Comparison of ENCODE assay signal across 20 cellular contexts in genomic region chr2:69192176-69192945, GRCh38.
DNase-seq lines count a peak whose midpoint lies in the region; ATAC-seq and TF ChIP-seq lines count a peak whose summit lies in the region.
"Had no signal": no experiment of that assay in that cellular context is flagged by ENCODE, and none has a peak within 500 bp of the region (broad histone marks: within the 10 kb centered on the region; RNA-seq: fewer than 3 reads in every experiment).

No MANE protein-coding gene starts in this region.

- H3K36me3 Mint-ChIP-seq in WTC11: peaks cover 12% of the 10 kb centered on the region
- H3K36me3 Mint-ChIP-seq: activated naive CD4-positive, alpha-beta T cell treated with anti-CD3 and anti-CD28 coated beads, Interleukin-2, amount 10 ng/mL, durations not matched to agents 7 days and 5 days had no signal

- H2BK15ac ChIP-seq in mesenchymal stem cell (ENCODE audit: low read depth, poor library complexity, severe bottlenecking): peak overlapping the region; percentile 75

- H3K27me3 ChIP-seq in mesenchymal stem cell (ENCODE audit: control insufficient read depth in 1 of 2, insufficient read depth in 1 of 2, low read length in 2 of 2): no peaks in the 10 kb centered on the region
- H3K27me3 ChIP-seq in stomach: no peaks in the 10 kb centered on the region
- H3K27me3 ChIP-seq: SJSA1 had no signal

- H2BK5ac ChIP-seq in mesenchymal stem cell (ENCODE audit: low read depth, low read length, poor library complexity, severe bottlenecking): no peak overlapping the region

- H2BK120ac ChIP-seq in mesenchymal stem cell (ENCODE audit: low read depth, low read length): no peak overlapping the region

- H3K23ac ChIP-seq in mesenchymal stem cell (ENCODE audit: low read length in 2 of 2): no peak overlapping the region

- H3K79me1 ChIP-seq in mesenchymal stem cell (replicated peaks; ENCODE audit: low read length, poor library complexity, severe bottlenecking): no peaks in the 10 kb centered on the region

- H3K27ac ChIP-seq in mesenchymal stem cell (ENCODE audit: low read length, poor library complexity, severe bottlenecking): no peak overlapping the region
- H3K27ac ChIP-seq in stomach: no peak overlapping the region
- H3K27ac ChIP-seq: SJSA1 had no signal

- peak overlapping the region; percentile 67 for H4K8ac ChIP-seq in mesenchymal stem cell (ENCODE audit: low read length)

- peak overlapping the region; percentile 16 to 44 for H3K18ac ChIP-seq in mesenchymal stem cell (ENCODE audit: low read depth in 1 of 2, low read length in 2 of 2)

- peak; percentile 59 for ATAC-seq in WTC11
- ATAC-seq: activated CD8-positive, alpha-beta T cell treated with anti-CD3 and anti-CD28 coated beads for 36 hours; activated T-cell treated with anti-CD3 and anti-CD28 coated beads, Interleukin-2, amount 50 U/mL, for 4 hours had no signal

- POLR2A ChIA-PET in WTC11 (lab: Charles Lee): no interaction called here

- H3K4me2 ChIP-seq in mesenchymal stem cell (ENCODE audit: low read length, poor library complexity, severe bottlenecking): no peak overlapping the region

- H3K27me3 Mint-ChIP-seq in WTC11 (ENCODE audit: low read depth): no peaks in the 10 kb centered on the region

- H2AFZ ChIP-seq in mesenchymal stem cell (ENCODE audit: low read depth, low read length): no peak overlapping the region

- TF ChIP-seq EP300 in stomach (IDR thresholded peaks at IDR 0.05): no peak

- peak; percentile 74 for DNase-seq in AG08395 (ENCODE audit: low spot score)
- DNase-seq in HT-29 (ENCODE audit: low spot score): peak; percentile 22
- DNase-seq in WTC11 (ENCODE audit: low spot score): no peak
- no peak for DNase-seq in mesenchymal stem cell
- DNase-seq in stomach: no peak
- DNase-seq in kidney glomerular epithelial cell (lab: John Stamatoyannopoulos, UW): no peak
- DNase-seq in AG08396 (ENCODE audit: low spot score): no peak
- DNase-seq in globus pallidus (ENCODE audit: low spot score): no peak
- DNase-seq: activated CD8-positive, alpha-beta T cell treated with anti-CD3 and anti-CD28 coated beads for 36 hours; activated naive CD4-positive, alpha-beta T cell treated with anti-CD3 and anti-CD28 coated beads, Interleukin-2, amount 10 ng/mL, durations not matched to agents 7 days and 5 days; activated T-cell treated with anti-CD3 and anti-CD28 coated beads, Interleukin-2, amount 50 U/mL, for 4 hours; AML-193; aorta; foreskin melanocyte; HFFc6; midbrain; NCI-H1105; NCI-H2081; NCI-H526 had no signal

- no peak overlapping the region for H3K9ac ChIP-seq in mesenchymal stem cell (ENCODE audit: low read length)

- H3K14ac ChIP-seq in mesenchymal stem cell (ENCODE audit: low read length in 2 of 2): peak overlapping the region in 1 of 2 experiments; percentile 23

- no peak overlapping the region for H2AK5ac ChIP-seq in mesenchymal stem cell (ENCODE audit: low read length, severe bottlenecking)

- H4K91ac ChIP-seq in mesenchymal stem cell (ENCODE audit: low read length): peak overlapping the region; percentile 52

- H3K36me3 ChIP-seq in mesenchymal stem cell (ENCODE audit: control insufficient read depth in 1 of 2, insufficient read depth in 2 of 2, low read depth in 1 of 2, low read length in 2 of 2) (peaks cover 19 to 27% of the 10 kb centered on the region in 2 experiments), stomach (peaks cover 0 to 6% (median 3%) of the 10 kb centered on the region in 4 donors)

- peak overlapping the region in 1 of 2 experiments; percentile 73 for H2BK12ac ChIP-seq in mesenchymal stem cell (ENCODE audit: low read length in 2 of 2)

- H3K9me3 ChIP-seq in mesenchymal stem cell (ENCODE audit: control insufficient read depth, low read length) (no peaks in the 10 kb centered on the region), stomach (no peaks in the 10 kb centered on the region)
- H3K9me3 ChIP-seq: SJSA1 had no signal

- no peaks in the 10 kb centered on the region for H3K9me3 Mint-ChIP-seq in WTC11
- H3K9me3 Mint-ChIP-seq: activated CD8-positive, alpha-beta T cell treated with anti-CD3 and anti-CD28 coated beads for 36 hours; activated naive CD4-positive, alpha-beta T cell treated with anti-CD3 and anti-CD28 coated beads, Interleukin-2, amount 10 ng/mL, durations not matched to agents 7 days and 5 days; activated T-cell treated with anti-CD3 and anti-CD28 coated beads, Interleukin-2, amount 50 U/mL, for 4 hours; HFFc6 had no signal

- intact Hi-C loops in stomach (cut with DNase I; ENCODE audit: low total_unique reads): no loop called here

- peak overlapping the region in 1 of 2 experiments; percentile 20 for H3K4ac ChIP-seq in mesenchymal stem cell (ENCODE audit: low read depth in 1 of 2, low read length in 2 of 2)

- peaks cover 4% of the 10 kb centered on the region for H3K4me1 ChIP-seq in mesenchymal stem cell (ENCODE audit: control insufficient read depth, insufficient read depth, low read depth, low read length)
- H3K4me1 ChIP-seq in stomach: peaks cover 0 to 9% (median 3%) of the 10 kb centered on the region in 4 donors

- H3K4me3 ChIP-seq in mesenchymal stem cell (ENCODE audit: insufficient read depth in 1 of 2, low read depth in 1 of 2, low read length in 2 of 2) (no peak overlapping the region), stomach (no peak overlapping the region)
- H3K4me3 ChIP-seq: SJSA1 had no signal

- TF ChIP-seq CTCF in WTC11 (IDR thresholded peaks at IDR 0.05) (no peak), stomach (IDR thresholded peaks at IDR 0.05) (no peak)

- no peak for TF ChIP-seq POLR2A in stomach (IDR thresholded peaks at IDR 0.05)

- peaks cover 28% of the 10 kb centered on the region for H3K4me1 Mint-ChIP-seq in WTC11
- H3K4me1 Mint-ChIP-seq: activated naive CD4-positive, alpha-beta T cell treated with anti-CD3 and anti-CD28 coated beads, Interleukin-2, amount 10 ng/mL, durations not matched to agents 7 days and 5 days had no signal

- 94% methylated on average over 9 of the region's 11 CpGs for WGBS in mesenchymal stem cell
- WGBS in stomach, 5 donors: 87 to 92% (median 91%) methylated on average over 11 of the region's 11 CpGs

- no peak overlapping the region for H3K4me3 Mint-ChIP-seq in WTC11
- H3K4me3 Mint-ChIP-seq: activated CD8-positive, alpha-beta T cell treated with anti-CD3 and anti-CD28 coated beads for 36 hours; activated naive CD4-positive, alpha-beta T cell treated with anti-CD3 and anti-CD28 coated beads, Interleukin-2, amount 10 ng/mL, durations not matched to agents 7 days and 5 days; activated T-cell treated with anti-CD3 and anti-CD28 coated beads, Interleukin-2, amount 50 U/mL, for 4 hours; HFFc6 had no signal

- peak overlapping the region; percentile 64; the same call in 1 of the 2 replicates for H3K27ac Mint-ChIP-seq in WTC11
- H3K27ac Mint-ChIP-seq: activated CD8-positive, alpha-beta T cell treated with anti-CD3 and anti-CD28 coated beads for 36 hours; activated naive CD4-positive, alpha-beta T cell treated with anti-CD3 and anti-CD28 coated beads, Interleukin-2, amount 10 ng/mL, durations not matched to agents 7 days and 5 days had no signal

- CTCF ChIA-PET in WTC11 (lab: Charles Lee): no interaction called here

TF ChIP-seq in WTC11, 78 proteins besides CTCF, POLR2A, EP300 and RAD21:
- TF ChIP-seq, protein P1, sequence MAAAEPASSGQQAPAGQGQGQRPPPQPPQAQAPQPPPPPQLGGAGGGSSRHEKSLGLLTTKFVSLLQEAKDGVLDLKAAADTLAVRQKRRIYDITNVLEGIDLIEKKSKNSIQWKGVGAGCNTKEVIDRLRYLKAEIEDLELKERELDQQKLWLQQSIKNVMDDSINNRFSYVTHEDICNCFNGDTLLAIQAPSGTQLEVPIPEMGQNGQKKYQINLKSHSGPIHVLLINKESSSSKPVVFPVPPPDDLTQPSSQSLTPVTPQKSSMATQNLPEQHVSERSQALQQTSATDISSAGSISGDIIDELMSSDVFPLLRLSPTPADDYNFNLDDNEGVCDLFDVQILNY (CRISPR knock-in tag; IDR thresholded peaks at IDR 0.05): no peak
- TF ChIP-seq HMGA2 (CRISPR knock-in tag; IDR thresholded peaks at IDR 0.05) (no peak), NR3C1 (CRISPR knock-in tag; conservative IDR thresholded peaks at IDR 0.05; ENCODE audit: low read depth) (no peak), PRRX2 (CRISPR knock-in tag; IDR thresholded peaks at IDR 0.05) (no peak), ETV6 (CRISPR knock-in tag; IDR thresholded peaks at IDR 0.05) (no peak)
- TF ChIP-seq, protein P2, sequence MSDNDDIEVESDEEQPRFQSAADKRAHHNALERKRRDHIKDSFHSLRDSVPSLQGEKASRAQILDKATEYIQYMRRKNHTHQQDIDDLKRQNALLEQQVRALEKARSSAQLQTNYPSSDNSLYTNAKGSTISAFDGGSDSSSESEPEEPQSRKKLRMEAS (CRISPR knock-in tag; IDR thresholded peaks at IDR 0.05): no peak

Comparison
In these comparisons a context has a peak if more than half of its experiments do, and no peak if none do; other contexts are left out.
1. DNase-seq: peak in AG08395 (single experiment) and HT-29 (single experiment); none in WTC11 (single experiment), mesenchymal stem cell (single experiment), stomach (single experiment), kidney glomerular epithelial cell (single experiment), AG08396 (single experiment) and globus pallidus (single experiment).